ENCODE assay signal across 8 cellular contexts in genomic region chr19:40445006-40445312, GRCh38. TPM values are rescaled to one million over a fixed set of nuclear protein-coding genes. Genes with fewer than 3 reads are reported as not detected.
DNase-seq lines count a peak whose midpoint lies in the region; ATAC-seq, FAIRE-seq and TF ChIP-seq lines count a peak whose summit lies in the region.

No MANE protein-coding gene starts in this region.

- H3K27me3 ChIP-seq in CD8-positive, alpha-beta T cell (ENCODE audit: insufficient read depth, low read length) = no peaks in the 10 kb centered on the region
- H3K27me3 ChIP-seq in endothelial cell of umbilical vein (ENCODE audit: control insufficient read depth in 2 of 2, insufficient read depth in 2 of 2, low read length in 2 of 2) (no peaks in the 10 kb centered on the region), osteoblast (ENCODE audit: insufficient read depth, low read length) (no peaks in the 10 kb centered on the region)

- H3K4me2 ChIP-seq in OCI-LY7 (ENCODE audit: low read length) (peak overlapping the region; percentile 83), endothelial cell of umbilical vein (ENCODE audit: insufficient read depth, low read length) (peak overlapping the region; percentile 75), osteoblast (ENCODE audit: insufficient read depth, low read length) (peak overlapping the region; percentile 97)

- H4K20me1 ChIP-seq in OCI-LY7 (ENCODE audit: insufficient read depth, low read length) (no peaks in the 10 kb centered on the region), endothelial cell of umbilical vein (replicated peaks; ENCODE audit: control insufficient read depth, extremely low read depth, insufficient read depth, low read length) (no peaks in the 10 kb centered on the region), osteoblast (ENCODE audit: insufficient read depth, low read length) (peaks cover 27% of the 10 kb centered on the region)

- H3K4me1 Mint-ChIP-seq in CD8-positive, alpha-beta T cell (ENCODE audit: low read depth) = peaks cover 22% of the 10 kb centered on the region

- no peak for TF ChIP-seq CTCF in CD8-positive, alpha-beta T cell (IDR thresholded peaks at IDR 0.05)
- peak; percentile 48; the same call in 1 of the 2 replicates for TF ChIP-seq CTCF in OCI-LY7 (conservative IDR thresholded peaks at IDR 0.05; ENCODE audit: low read length)
- TF ChIP-seq CTCF in endothelial cell of umbilical vein (IDR thresholded peaks at IDR 0.05; ENCODE audit: extremely low read depth in 1 of 2, insufficient read depth in 1 of 2, low read depth in 1 of 2, low read length in 2 of 2) = no peak
- TF ChIP-seq CTCF in osteoblast (IDR thresholded peaks at IDR 0.05; ENCODE audit: extremely low read depth, low read depth, low read length) = no peak

- H3K4me1 ChIP-seq in CD8-positive, alpha-beta T cell (ENCODE audit: insufficient read depth, low read length) = peaks cover 15% of the 10 kb centered on the region
- peaks cover 21% of the 10 kb centered on the region for H3K4me1 ChIP-seq in OCI-LY7 (ENCODE audit: insufficient read depth, low read length, poor library complexity, severe bottlenecking)
- peaks cover 9% of the 10 kb centered on the region for H3K4me1 ChIP-seq in endothelial cell of umbilical vein (ENCODE audit: control insufficient read depth, extremely low read depth, insufficient read depth, low read length)
- peaks cover 15% of the 10 kb centered on the region for H3K4me1 ChIP-seq in osteoblast (ENCODE audit: insufficient read depth, low read length)

- FAIRE-seq in endothelial cell of umbilical vein (lab: Jason Lieb, UNC) = no peak

- ATAC-seq in CD8-positive, alpha-beta T cell = no peak

- no peaks in the 10 kb centered on the region for H3K27me3 Mint-ChIP-seq in CD8-positive, alpha-beta T cell (ENCODE audit: low read depth)

- POLR2A ChIA-PET in CD8-positive, alpha-beta T cell (lab: Charles Lee) = interaction anchor here (0.7 to 3.3 kb wide), 4 partner anchors 19 to 100 kb away, joined by 3 to 31 read pairs (median 6); partner anchors contain the start of gene SERTAD1
- POLR2A ChIA-PET in OCI-LY7 (lab: Charles Lee) (interaction anchor here (0.6 to 1.4 kb wide), 3 partner anchors 12 to 33 kb away, joined by 4 to 6 read pairs (median 4); no protein-coding TSS in a partner anchor), endothelial cell of umbilical vein (lab: Charles Lee) (interaction anchor here (2.6 kb wide), 1 partner anchor 20 kb away, joined by 13 read pairs; the partner anchor contains the start of gene BLVRB)

- peak overlapping the region; percentile 96 for H3K27ac Mint-ChIP-seq in CD8-positive, alpha-beta T cell

- H3K9me3 Mint-ChIP-seq in CD8-positive, alpha-beta T cell = no peaks in the 10 kb centered on the region

- H3K79me2 ChIP-seq in OCI-LY7 (ENCODE audit: insufficient read depth, low read depth, low read length) = peaks cover 28% of the 10 kb centered on the region
- H3K79me2 ChIP-seq in endothelial cell of umbilical vein (ENCODE audit: control insufficient read depth, insufficient read depth, low read length) = peaks cover 29% of the 10 kb centered on the region
- peaks cover 39% of the 10 kb centered on the region for H3K79me2 ChIP-seq in osteoblast (ENCODE audit: insufficient read depth, low read length)

- H3K4me3 Mint-ChIP-seq in CD8-positive, alpha-beta T cell = peak overlapping the region; percentile 99

- H3K9me1 ChIP-seq in endothelial cell of umbilical vein (replicated peaks; ENCODE audit: control insufficient read depth, extremely low read depth, insufficient read depth, low read length) = no peaks in the 10 kb centered on the region

- dilution Hi-C loops in endothelial cell of umbilical vein (cut with MboI; ENCODE audit: extremely low pct_ligation_motif_present, low sequenced_read_pairs) = no loop called here

- no peak for DNase-seq in CD8-positive, alpha-beta T cell
- no peak for DNase-seq in OCI-LY7 (ENCODE audit: low spot score)
- DNase-seq in endothelial cell of umbilical vein (ENCODE audit: low read depth, low spot score) = no peak
- DNase-seq in osteoblast (ENCODE audit: insufficient read length, low spot score, missing footprints) = no peak
- no peak for DNase-seq in kidney tubule cell (ENCODE audit: low spot score)
- no peak for DNase-seq in HUDEP-2 (lab: John Stamatoyannopoulos, UW; ENCODE audit: unreplicated experiment in 76 of 76)
- no peak for DNase-seq in D341Med (ENCODE audit: low spot score)
- DNase-seq in DMS153 (lab: John Stamatoyannopoulos, UW) = no peak

- intact Hi-C loops in CD8-positive, alpha-beta T cell (cut with DNase I, micrococcal nuclease) = loop anchor here in 1 of 2 experiments (2.0 kb wide), 1 partner anchor 160 kb away; no protein-coding TSS in a partner anchor
- intact Hi-C loops in OCI-LY7 (cut with micrococcal nuclease; ENCODE audit: unreplicated experiment) (loop anchor here (2.0 kb wide), 1 partner anchor 140 kb away; no protein-coding TSS in a partner anchor), endothelial cell of umbilical vein (cut with micrococcal nuclease) (loop anchor here (10.0 kb wide), 1 partner anchor 360 kb away; no protein-coding TSS in a partner anchor)

- peaks cover 40% of the 10 kb centered on the region for H3K36me3 Mint-ChIP-seq in CD8-positive, alpha-beta T cell

- peak overlapping the region; percentile 82 for H3K4me3 ChIP-seq in CD8-positive, alpha-beta T cell (ENCODE audit: low read depth, low read length)
- H3K4me3 ChIP-seq in OCI-LY7 (ENCODE audit: low read depth, low read length, poor library complexity, severe bottlenecking) = peak overlapping the region; percentile 85
- H3K4me3 ChIP-seq in endothelial cell of umbilical vein (replicated peaks in 1 of 3; ENCODE audit: insufficient read depth in 1 of 3, low read depth in 1 of 3, low read length in 3 of 3) = peak overlapping the region; percentile 17 to 53 (median 52)
- peak overlapping the region; percentile 100 for H3K4me3 ChIP-seq in osteoblast (ENCODE audit: insufficient read depth, low read length)

- H3K36me3 ChIP-seq in CD8-positive, alpha-beta T cell (ENCODE audit: insufficient read depth, low read length) = peaks cover 10% of the 10 kb centered on the region
- H3K36me3 ChIP-seq in OCI-LY7 (ENCODE audit: insufficient read depth, low read length) (peaks cover 24% of the 10 kb centered on the region), endothelial cell of umbilical vein (ENCODE audit: control insufficient read depth in 2 of 2, extremely low read depth in 1 of 2, insufficient read depth in 2 of 2, low read length in 2 of 2) (peaks cover 9 to 12% of the 10 kb centered on the region in 2 experiments), osteoblast (ENCODE audit: insufficient read depth, low read length) (peaks cover 24% of the 10 kb centered on the region)

- no peak for TF ChIP-seq POLR2A in endothelial cell of umbilical vein (IDR thresholded peaks at IDR 0.05; ENCODE audit: low read depth, low read length)

- H3K9ac ChIP-seq in endothelial cell of umbilical vein (replicated peaks; ENCODE audit: extremely low read depth, insufficient read depth, low read length) = peak overlapping the region; percentile 62

- no peaks in the 10 kb centered on the region for H3K9me2 ChIP-seq in OCI-LY7 (ENCODE audit: insufficient read depth, low read length)

- H3K27ac ChIP-seq in CD8-positive, alpha-beta T cell (ENCODE audit: low read depth, low read length) = peak overlapping the region; percentile 74
- H3K27ac ChIP-seq in OCI-LY7 (ENCODE audit: low read depth, low read length, poor library complexity, severe bottlenecking) = peak overlapping the region; percentile 88
- H3K27ac ChIP-seq in endothelial cell of umbilical vein (ENCODE audit: insufficient read depth, low read depth, low read length) = peak overlapping the region; percentile 46
- peak overlapping the region; percentile 95 for H3K27ac ChIP-seq in osteoblast (ENCODE audit: low read depth, low read length)

- H3K9me3 ChIP-seq in CD8-positive, alpha-beta T cell (ENCODE audit: low read length) = no peaks in the 10 kb centered on the region
- H3K9me3 ChIP-seq in OCI-LY7 (ENCODE audit: low read length) (no peaks in the 10 kb centered on the region), endothelial cell of umbilical vein (replicated peaks; ENCODE audit: control insufficient read depth, insufficient read depth, low read length) (no peaks in the 10 kb centered on the region), osteoblast (ENCODE audit: low read depth, low read length) (no peaks in the 10 kb centered on the region)

- peak overlapping the region; percentile 88 for H2AFZ ChIP-seq in OCI-LY7 (ENCODE audit: low read length)
- peak overlapping the region; percentile 73 for H2AFZ ChIP-seq in endothelial cell of umbilical vein (ENCODE audit: low read depth, low read length)
- peak overlapping the region; percentile 99 for H2AFZ ChIP-seq in osteoblast (ENCODE audit: low read length)

- CTCF ChIA-PET in CD8-positive, alpha-beta T cell (lab: Charles Lee) = interaction anchor here (0.7 to 4.4 kb wide), 5 partner anchors 19 to 140 kb away, joined by 3 to 26 read pairs (median 3); no protein-coding TSS in a partner anchor
- CTCF ChIA-PET in OCI-LY7 (lab: Charles Lee; ENCODE audit: unreplicated experiment) (no interaction called here), endothelial cell of umbilical vein (lab: Charles Lee) (interaction anchor here (1.2 to 4.1 kb wide), 3 partner anchors 20 to 140 kb away, joined by 5 to 37 read pairs (median 25); no protein-coding TSS in a partner anchor)

- BruUV-seq in OCI-LY7 (replicated peaks; lab: Mats Ljungman, UMichigan) (no TSS peak), endothelial cell of umbilical vein (replicated peaks; lab: Mats Ljungman, UMichigan) (TSS peak; percentile 30)

RNA-seq across cellular contexts. Expression of gene SERTAD3, which starts 0.8 kb away (rescaled TPM):
- total RNA-seq in CD8-positive, alpha-beta T cell = 10 to 100 TPM; 27.9 to 33.4 TPM
- 12.2 and 15.7 TPM in 2 replicates for total RNA-seq in OCI-LY7 (2014; rRNA removed; shearing (Covaris generic))
- total RNA-seq in OCI-LY7 (2022) (18.6 and 21.3 TPM in 2 replicates), endothelial cell of umbilical vein (29.9 and 32.0 TPM in 2 replicates), osteoblast (21.2 and 23.5 TPM in 2 replicates)
- 13.3 and 17.7 TPM in 2 replicates for polyA plus RNA-seq in endothelial cell of umbilical vein
- 8.6 and 8.9 TPM in 2 replicates for polyA plus RNA-seq in endothelial cell of umbilical vein (2011; cell fraction: cytosol; rRNA removed)
- 6.5 and 8.4 TPM in 2 replicates for polyA plus RNA-seq in endothelial cell of umbilical vein (2011; cell fraction: nucleus; rRNA removed)
- 15.3 and 16.0 TPM in 2 replicates for polyA plus RNA-seq in endothelial cell of umbilical vein (2012)
- polyA minus RNA-seq in endothelial cell of umbilical vein = 21.9 and 25.6 TPM in 2 replicates
- 15.1 TPM for polyA minus RNA-seq in endothelial cell of umbilical vein (2011; cell fraction: cytosol; rRNA and poly(A)+ RNA removed)
- polyA minus RNA-seq in endothelial cell of umbilical vein (2011; cell fraction: nucleus; rRNA and poly(A)+ RNA removed) = 5.7 and 6.0 TPM in 2 replicates

RNA-seq across cellular contexts. Expression of gene SERTAD1, which starts 19.2 kb away (rescaled TPM):
- 10 to 100 TPM; 36.7 to 38.7 TPM for total RNA-seq in CD8-positive, alpha-beta T cell
- 5.0 and 5.7 TPM in 2 replicates for total RNA-seq in OCI-LY7 (2014; rRNA removed; shearing (Covaris generic))
- total RNA-seq in OCI-LY7 (2022) (5.5 and 6.1 TPM in 2 replicates), endothelial cell of umbilical vein (8.8 and 10.0 TPM in 2 replicates), osteoblast (15.2 and 15.3 TPM in 2 replicates)
- 15.3 and 16.9 TPM in 2 replicates for polyA plus RNA-seq in endothelial cell of umbilical vein
- 10.6 and 12.1 TPM in 2 replicates for polyA plus RNA-seq in endothelial cell of umbilical vein (2011; cell fraction: cytosol; rRNA removed)
- 6.6 and 8.6 TPM in 2 replicates for polyA plus RNA-seq in endothelial cell of umbilical vein (2011; cell fraction: nucleus; rRNA removed)
- 11.6 and 11.8 TPM in 2 replicates for polyA plus RNA-seq in endothelial cell of umbilical vein (2012)
- polyA minus RNA-seq in endothelial cell of umbilical vein = 3.6 and 4.4 TPM in 2 replicates
- polyA minus RNA-seq in endothelial cell of umbilical vein (2011; cell fraction: cytosol; rRNA and poly(A)+ RNA removed) = 5.2 TPM
- polyA minus RNA-seq in endothelial cell of umbilical vein (2011; cell fraction: nucleus; rRNA and poly(A)+ RNA removed) = 2.4 and 3.7 TPM in 2 replicates

RNA-seq across cellular contexts. Expression of gene BLVRB, which starts 20.6 kb away (rescaled TPM):
- 1 to 10 TPM; 5.1 to 6.4 TPM for total RNA-seq in CD8-positive, alpha-beta T cell
- 46.0 and 48.5 TPM in 2 replicates for total RNA-seq in OCI-LY7 (2014; rRNA removed; shearing (Covaris generic))
- total RNA-seq in OCI-LY7 (2022) (40.3 and 45.0 TPM in 2 replicates), endothelial cell of umbilical vein (30.8 and 35.8 TPM in 2 replicates), osteoblast (75.7 and 82.2 TPM in 2 replicates)
- 113 and 175 TPM in 2 replicates for polyA plus RNA-seq in endothelial cell of umbilical vein
- polyA plus RNA-seq in endothelial cell of umbilical vein (2011; cell fraction: cytosol; rRNA removed) = 58.0 and 66.5 TPM in 2 replicates
- 19.0 and 26.5 TPM in 2 replicates for polyA plus RNA-seq in endothelial cell of umbilical vein (2011; cell fraction: nucleus; rRNA removed)
- polyA plus RNA-seq in endothelial cell of umbilical vein (2012) = 51.8 and 82.9 TPM in 2 replicates
- 35.6 and 40.8 TPM in 2 replicates for polyA minus RNA-seq in endothelial cell of umbilical vein
- polyA minus RNA-seq in endothelial cell of umbilical vein (2011; cell fraction: cytosol; rRNA and poly(A)+ RNA removed) = 107 TPM
- polyA minus RNA-seq in endothelial cell of umbilical vein (2011; cell fraction: nucleus; rRNA and poly(A)+ RNA removed) = 9.9 and 14.9 TPM in 2 replicates

RNA-seq across cellular contexts. Expression of gene SPTBN4, which starts 21.8 kb away (rescaled TPM):
- total RNA-seq in CD8-positive, alpha-beta T cell = 1 to 10 TPM in 1 of 2 experiments, under 1 TPM in 1; 0.75 to 1.3 TPM
- total RNA-seq in OCI-LY7 (2014; rRNA removed; shearing (Covaris generic)) = 2.2 and 6.3 TPM in 2 replicates
- total RNA-seq in OCI-LY7 (2022) (3.3 and 4.1 TPM in 2 replicates), endothelial cell of umbilical vein (not detected in 2 replicates), osteoblast (0.72 and 1.2 TPM in 2 replicates)
- polyA plus RNA-seq in endothelial cell of umbilical vein = 0.03 and 0.33 TPM in 2 replicates
- 0.03 and 0.16 TPM in 2 replicates for polyA plus RNA-seq in endothelial cell of umbilical vein (2011; cell fraction: cytosol; rRNA removed)
- not detected in 2 replicates for polyA plus RNA-seq in endothelial cell of umbilical vein (2011; cell fraction: nucleus; rRNA removed)
- 0.26 and 0.33 TPM in 2 replicates for polyA plus RNA-seq in endothelial cell of umbilical vein (2012)
- polyA minus RNA-seq in endothelial cell of umbilical vein = not detected in 2 replicates
- 1.7 TPM for polyA minus RNA-seq in endothelial cell of umbilical vein (2011; cell fraction: cytosol; rRNA and poly(A)+ RNA removed)
- not detected in 2 replicates for polyA minus RNA-seq in endothelial cell of umbilical vein (2011; cell fraction: nucleus; rRNA and poly(A)+ RNA removed)

RNA-seq across cellular contexts. Expression of gene PRX, which starts 31.8 kb away (rescaled TPM):
- 1 to 10 TPM; 1.1 to 1.4 TPM for total RNA-seq in CD8-positive, alpha-beta T cell
- total RNA-seq in OCI-LY7 (2014; rRNA removed; shearing (Covaris generic)) = 1.8 and 2.2 TPM in 2 replicates
- total RNA-seq in OCI-LY7 (2022) (4.0 and 4.9 TPM in 2 replicates), endothelial cell of umbilical vein (1.3 and 1.7 TPM in 2 replicates), osteoblast (2.7 and 3.3 TPM in 2 replicates)
- polyA plus RNA-seq in endothelial cell of umbilical vein = 0.43 and 0.80 TPM in 2 replicates
- 0.92 and 1.2 TPM in 2 replicates for polyA plus RNA-seq in endothelial cell of umbilical vein (2011; cell fraction: cytosol; rRNA removed)
- 1.1 and 1.3 TPM in 2 replicates for polyA plus RNA-seq in endothelial cell of umbilical vein (2011; cell fraction: nucleus; rRNA removed)
- polyA plus RNA-seq in endothelial cell of umbilical vein (2012) = 0.75 and 1.7 TPM in 2 replicates
- polyA minus RNA-seq in endothelial cell of umbilical vein = 0.36 and 0.53 TPM in 2 replicates
- polyA minus RNA-seq in endothelial cell of umbilical vein (2011; cell fraction: cytosol; rRNA and poly(A)+ RNA removed) = 0.20 TPM
- polyA minus RNA-seq in endothelial cell of umbilical vein (2011; cell fraction: nucleus; rRNA and poly(A)+ RNA removed) = 0.29 and 0.34 TPM in 2 replicates
